In genomic region chr9:91210318-91210717, GRCh38 we compare ENCODE assay signal across 2 cellular contexts.
TF ChIP-seq lines count a peak whose summit lies in the region.

No MANE protein-coding gene starts in this region.

TF ChIP-seq in liver, 16 proteins besides CTCF, POLR2A, EP300 and RAD21 (continued from another document):
- TF ChIP-seq MAX (IDR thresholded peaks at IDR 0.05) (peak; percentile 52), HNF4G (IDR thresholded peaks at IDR 0.05) (no peak), REST (IDR thresholded peaks at IDR 0.05) (peak; percentile 94), NR2F2 (IDR thresholded peaks at IDR 0.05) (no peak), SP1 (IDR thresholded peaks at IDR 0.05) (peak; percentile 75), ZBTB33 (IDR thresholded peaks at IDR 0.05) (no peak), GABPA (IDR thresholded peaks at IDR 0.05 in 1 of 2, conservative IDR thresholded peaks at IDR 0.05 in 1 of 2) (no peak)

TF ChIP-seq in HepG2, 621 proteins besides CTCF, POLR2A, EP300 and RAD21 (continued from another document):
- TF ChIP-seq ATF6 (CRISPR knock-in tag; conservative IDR thresholded peaks at IDR 0.05) (no peak), ZNF232 (CRISPR knock-in tag; IDR thresholded peaks at IDR 0.05; ENCODE audit: borderline replicate concordance) (no peak), NR2F2 (IDR thresholded peaks at IDR 0.05; ENCODE audit: borderline replicate concordance, low read depth) (no peak), LBX2 (CRISPR knock-in tag; IDR thresholded peaks at IDR 0.05; ENCODE audit: borderline replicate concordance) (no peak), HOXA7 (CRISPR knock-in tag; IDR thresholded peaks at IDR 0.05) (no peak)
TF ChIP-seq in HepG2: peak in this region for 1.
